18 cellular contexts compared by ENCODE assay signal in genomic region chr17:75548839-75549238, GRCh38. TPM values are rescaled to one million over a fixed set of nuclear protein-coding genes. Genes with fewer than 3 reads are reported as not detected.
DNase-seq lines count a peak whose midpoint lies in the region; ATAC-seq, FAIRE-seq and TF ChIP-seq lines count a peak whose summit lies in the region.
"Had no signal": no experiment of that assay in that cellular context is flagged by ENCODE, and none has a peak within 500 bp of the region (broad histone marks: within the 10 kb centered on the region; RNA-seq: fewer than 3 reads in every experiment).

No MANE protein-coding gene starts in this region.

- DNase-seq in A549 (ENCODE audit: low read depth in 1 of 2, low spot score in 1 of 2) = no peak
- DNase-seq in epithelial cell of prostate (ENCODE audit: low read depth, low spot score) = no peak
- DNase-seq in natural killer cell treated with Interleukin-12 subunit alpha and Interleukin-12 subunit beta and Interleukin-15 and Interleukin-18, amount 100 ng/mL, for 72 hours (ENCODE audit: low spot score) = no peak
- no peak for DNase-seq in mucosa of gallbladder (ENCODE audit: low spot score)
- no peak for DNase-seq in activated naive CD8-positive, alpha-beta T cell treated with anti-CD3 and anti-CD28 coated beads, Interleukin-2, amount 50 U/mL, for 24 hours
- DNase-seq in MV-4-11 (lab: John Stamatoyannopoulos, UW) = no peak
- DNase-seq: activated CD4-positive, alpha-beta T cell treated with anti-CD3 and anti-CD28 coated beads, Interleukin-2, amount 50 U/mL, for 4 hours; central memory CD4-positive, alpha-beta T cell; HFFc6; NCI-H226; stimulated activated naive B cell treated with anti-CD40 and anti-IgM and Interleukin-4, amounts not matched to agents 10 μg/mL and 1 μg/mL and 100 μg/mL, for 72 hours had no signal

- H3K4me1 ChIP-seq in A549 (peaks cover 44% of the 10 kb centered on the region), HUES64 (ENCODE audit: insufficient read depth, low read length) (peaks cover 29% of the 10 kb centered on the region)

- TF ChIP-seq CTCF in A549 (IDR thresholded peaks at IDR 0.05) = no peak

- H3K36me3 ChIP-seq in HUES64 (ENCODE audit: insufficient read depth, low read length) = no peaks in the 10 kb centered on the region
- H3K36me3 ChIP-seq: gastrocnemius medialis, SJSA1 had no signal

- no peaks in the 10 kb centered on the region for H3K36me3 Mint-ChIP-seq in natural killer cell treated with Interleukin-12 subunit alpha and Interleukin-12 subunit beta and Interleukin-15 and Interleukin-18, amount 100 ng/mL, for 72 hours
- H3K36me3 Mint-ChIP-seq in activated naive CD8-positive, alpha-beta T cell treated with anti-CD3 and anti-CD28 coated beads, Interleukin-2, amount 50 U/mL, for 24 hours (ENCODE audit: low read depth) = no peaks in the 10 kb centered on the region
- H3K36me3 Mint-ChIP-seq: stimulated activated naive B cell treated with anti-CD40 and anti-IgM and Interleukin-4, amounts not matched to agents 10 μg/mL and 1 μg/mL and 100 μg/mL, for 72 hours had no signal

- no peak overlapping the region for H3K27ac Mint-ChIP-seq in natural killer cell treated with Interleukin-12 subunit alpha and Interleukin-12 subunit beta and Interleukin-15 and Interleukin-18, amount 100 ng/mL, for 72 hours
- no peak overlapping the region for H3K27ac Mint-ChIP-seq in activated naive CD8-positive, alpha-beta T cell treated with anti-CD3 and anti-CD28 coated beads, Interleukin-2, amount 50 U/mL, for 24 hours
- H3K27ac Mint-ChIP-seq: HFFc6; stimulated activated naive B cell treated with anti-CD40 and anti-IgM and Interleukin-4, amounts not matched to agents 10 μg/mL and 1 μg/mL and 100 μg/mL, for 72 hours had no signal

- H3K4me3 Mint-ChIP-seq in natural killer cell treated with Interleukin-12 subunit alpha and Interleukin-12 subunit beta and Interleukin-15 and Interleukin-18, amount 100 ng/mL, for 72 hours = no peak overlapping the region
- no peak overlapping the region for H3K4me3 Mint-ChIP-seq in activated naive CD8-positive, alpha-beta T cell treated with anti-CD3 and anti-CD28 coated beads, Interleukin-2, amount 50 U/mL, for 24 hours
- H3K4me3 Mint-ChIP-seq: HFFc6; stimulated activated naive B cell treated with anti-CD40 and anti-IgM and Interleukin-4, amounts not matched to agents 10 μg/mL and 1 μg/mL and 100 μg/mL, for 72 hours had no signal

- no peaks in the 10 kb centered on the region for H3K9me3 Mint-ChIP-seq in natural killer cell treated with Interleukin-12 subunit alpha and Interleukin-12 subunit beta and Interleukin-15 and Interleukin-18, amount 100 ng/mL, for 72 hours
- H3K9me3 Mint-ChIP-seq in activated naive CD8-positive, alpha-beta T cell treated with anti-CD3 and anti-CD28 coated beads, Interleukin-2, amount 50 U/mL, for 24 hours = no peaks in the 10 kb centered on the region
- H3K9me3 Mint-ChIP-seq: endodermal cell; HFFc6; stimulated activated naive B cell treated with anti-CD40 and anti-IgM and Interleukin-4, amounts not matched to agents 10 μg/mL and 1 μg/mL and 100 μg/mL, for 72 hours had no signal

- H3K9me3 ChIP-seq in A549 = no peaks in the 10 kb centered on the region
- H3K9me3 ChIP-seq in HUES64 (ENCODE audit: insufficient read depth, low read depth, low read length) = no peaks in the 10 kb centered on the region
- H3K9me3 ChIP-seq: gastrocnemius medialis, SJSA1 had no signal

- no peak for TF ChIP-seq RAD21 in A549 (conservative IDR thresholded peaks at IDR 0.05 in 1 of 2, IDR thresholded peaks at IDR 0.05 in 1 of 2)

- CTCF ChIA-PET in A549 (lab: Yijun Ruan, JAX) = interaction anchor here (1.0 to 1.1 kb wide), 2 partner anchors 10 to 166 kb away, joined by 3 read pairs; no protein-coding TSS in a partner anchor

- 76% methylated on average over 5 of the region's 5 CpGs for WGBS in A549 (ENCODE audit: missing lambda C conversion rate)
- WGBS in HUES64 = 91% methylated on average over 5 of the region's 5 CpGs

- peak in 1 of 2 experiments; percentile 6; a peak in 1 of 6 replicates for ATAC-seq in A549
- ATAC-seq in natural killer cell treated with Interleukin-12 subunit alpha and Interleukin-12 subunit beta and Interleukin-15 and Interleukin-18, amount 100 ng/mL, for 72 hours = peak; percentile 68 to 73
- ATAC-seq in GM19463 (IDR thresholded peaks at IDR 0.05; ENCODE audit: unreplicated experiment) = no peak
- no peak for ATAC-seq in activated naive CD8-positive, alpha-beta T cell treated with anti-CD3 and anti-CD28 coated beads, Interleukin-2, amount 50 U/mL, for 24 hours
- ATAC-seq: stimulated activated naive B cell treated with anti-CD40 and anti-IgM and Interleukin-4, amounts not matched to agents 10 μg/mL and 1 μg/mL and 100 μg/mL, for 72 hours had no signal

- H3K4me2 ChIP-seq in A549 = peak overlapping the region; percentile 75
- H3K4me2 ChIP-seq: smooth muscle cell had no signal

- FAIRE-seq in A549 (lab: Jason Lieb, UNC) = no peak
- FAIRE-seq: GM12891 had no signal

- no peaks in the 10 kb centered on the region for H3K27me3 ChIP-seq in HUES64 (ENCODE audit: insufficient read depth, low read length)
- H3K27me3 ChIP-seq: gastrocnemius medialis had no signal

- no peak overlapping the region for H3K4me3 ChIP-seq in A549
- H3K4me3 ChIP-seq in HUES64 (ENCODE audit: low read length) = peak overlapping the region; percentile 50; the same call in 1 of the 2 replicates
- H3K4me3 ChIP-seq: gastrocnemius medialis, SJSA1, smooth muscle cell had no signal

- no peaks in the 10 kb centered on the region for H3K27me3 Mint-ChIP-seq in natural killer cell treated with Interleukin-12 subunit alpha and Interleukin-12 subunit beta and Interleukin-15 and Interleukin-18, amount 100 ng/mL, for 72 hours
- no peaks in the 10 kb centered on the region for H3K27me3 Mint-ChIP-seq in activated naive CD8-positive, alpha-beta T cell treated with anti-CD3 and anti-CD28 coated beads, Interleukin-2, amount 50 U/mL, for 24 hours
- H3K27me3 Mint-ChIP-seq: stimulated activated naive B cell treated with anti-CD40 and anti-IgM and Interleukin-4, amounts not matched to agents 10 μg/mL and 1 μg/mL and 100 μg/mL, for 72 hours had no signal

- no peak for TF ChIP-seq EP300 in A549 (IDR thresholded peaks at IDR 0.05)

- no peak overlapping the region for H3K9ac ChIP-seq in HUES64 (ENCODE audit: low read depth, low read length)

- H3K27ac ChIP-seq in A549 (peak overlapping the region; percentile 80 to 88), HUES64 (ENCODE audit: low read depth, low read length) (peak overlapping the region; percentile 41; the same call in 1 of the 2 replicates), epithelial cell of prostate (peak overlapping the region; percentile 82)
- H3K27ac ChIP-seq: SJSA1 had no signal

- POLR2A ChIA-PET in A549 (lab: Yijun Ruan, JAX) = interaction anchor here (0.8 kb wide), 1 partner anchor 32 kb away, joined by 4 read pairs; no protein-coding TSS in a partner anchor

- peaks cover 5 to 15% of the 10 kb centered on the region in 2 donors for H3K4me1 Mint-ChIP-seq in natural killer cell treated with Interleukin-12 subunit alpha and Interleukin-12 subunit beta and Interleukin-15 and Interleukin-18, amount 100 ng/mL, for 72 hours (ENCODE audit: low read depth in 2 of 2)
- H3K4me1 Mint-ChIP-seq in activated naive CD8-positive, alpha-beta T cell treated with anti-CD3 and anti-CD28 coated beads, Interleukin-2, amount 50 U/mL, for 24 hours = no peaks in the 10 kb centered on the region
- H3K4me1 Mint-ChIP-seq: stimulated activated naive B cell treated with anti-CD40 and anti-IgM and Interleukin-4, amounts not matched to agents 10 μg/mL and 1 μg/mL and 100 μg/mL, for 72 hours had no signal

- no peak for TF ChIP-seq POLR2A in A549 (IDR thresholded peaks at IDR 0.05; ENCODE audit: low read length)

RNA-seq across cellular contexts. Expression of gene LLGL2, which starts 23.3 kb away (rescaled TPM):
- polyA plus RNA-seq in A549 (2011; rRNA removed) = 18.9 and 20.7 TPM in 2 replicates
- 48.5 and 63.6 TPM in 2 replicates for polyA plus RNA-seq in A549 (2012; cell fraction: cytosol; rRNA removed)
- 194 and 265 TPM in 2 replicates for polyA plus RNA-seq in A549 (2012; cell fraction: nucleus; rRNA removed)
- 32.6 to 38.2 TPM (median 35.0 TPM) in 3 replicates for polyA plus RNA-seq in A549 (2017; fragmentation: RNase III; extraction: RNeasy Plus Mini Kit Qiagen cat#74134 plus additional on column Dnase treatment)
- 14.3 and 16.5 TPM in 2 replicates for polyA minus RNA-seq in A549 (2011; rRNA and poly(A)+ RNA removed)
- polyA plus RNA-seq in HUES64 (2013, experiment 1 of 2) = 24.3 TPM
- 25.5 TPM for polyA plus RNA-seq in HUES64 (2013, experiment 2 of 2)
- 10 to 100 TPM; 21.4 to 34.1 TPM for total RNA-seq in natural killer cell treated with Interleukin-12 subunit alpha and Interleukin-12 subunit beta and Interleukin-15 and Interleukin-18, amount 100 ng/mL, for 72 hours
- total RNA-seq in mucosa of gallbladder = 477 TPM

RNA-seq across cellular contexts. Expression of gene TSEN54, which starts 32.5 kb away (rescaled TPM):
- 24.8 and 42.5 TPM in 2 replicates for polyA plus RNA-seq in A549 (2011; rRNA removed)
- polyA plus RNA-seq in A549 (2012; cell fraction: cytosol; rRNA removed) = 61.5 and 68.2 TPM in 2 replicates
- polyA plus RNA-seq in A549 (2012; cell fraction: nucleus; rRNA removed) = 94.8 and 106 TPM in 2 replicates
- polyA plus RNA-seq in A549 (2017; fragmentation: RNase III; extraction: RNeasy Plus Mini Kit Qiagen cat#74134 plus additional on column Dnase treatment) = 37.7 to 38.4 TPM (median 38.3 TPM) in 3 replicates
- 35.1 and 35.5 TPM in 2 replicates for polyA minus RNA-seq in A549 (2011; rRNA and poly(A)+ RNA removed)
- 29.1 TPM for polyA plus RNA-seq in HUES64 (2013, experiment 1 of 2)
- 26.9 TPM for polyA plus RNA-seq in HUES64 (2013, experiment 2 of 2)
- 100 to 1,000 TPM in 1 of 2 donors, 10 to 100 TPM in 1; 37.5 to 106 TPM for total RNA-seq in natural killer cell treated with Interleukin-12 subunit alpha and Interleukin-12 subunit beta and Interleukin-15 and Interleukin-18, amount 100 ng/mL, for 72 hours
- 158 TPM for total RNA-seq in mucosa of gallbladder

RNA-seq across cellular contexts. Expression of gene CASKIN2, which starts 33.5 kb away (rescaled TPM):
- 3.6 and 4.6 TPM in 2 replicates for polyA plus RNA-seq in A549 (2011; rRNA removed)
- polyA plus RNA-seq in A549 (2012; cell fraction: cytosol; rRNA removed) = 6.7 and 8.7 TPM in 2 replicates
- polyA plus RNA-seq in A549 (2012; cell fraction: nucleus; rRNA removed) = 17.8 and 29.6 TPM in 2 replicates
- polyA plus RNA-seq in A549 (2017; fragmentation: RNase III; extraction: RNeasy Plus Mini Kit Qiagen cat#74134 plus additional on column Dnase treatment) = 9.9 to 11.2 TPM (median 10.7 TPM) in 3 replicates
- 8.2 and 9.4 TPM in 2 replicates for polyA minus RNA-seq in A549 (2011; rRNA and poly(A)+ RNA removed)
- 13.5 TPM for polyA plus RNA-seq in HUES64 (2013, experiment 1 of 2)
- polyA plus RNA-seq in HUES64 (2013, experiment 2 of 2) = 11.3 TPM
- total RNA-seq in natural killer cell treated with Interleukin-12 subunit alpha and Interleukin-12 subunit beta and Interleukin-15 and Interleukin-18, amount 100 ng/mL, for 72 hours = under 1 TPM; 0.33 to 0.98 TPM
- total RNA-seq in mucosa of gallbladder = 74.7 TPM

RNA-seq across cellular contexts. Expression of gene MYO15B, which starts 38.8 kb away (rescaled TPM):
- polyA plus RNA-seq in A549 (2011; rRNA removed) (12.4 and 17.7 TPM in 2 replicates), A549 (2017; fragmentation: RNase III; extraction: RNeasy Plus Mini Kit Qiagen cat#74134 plus additional on column Dnase treatment) (27.4 to 33.9 TPM (median 33.5 TPM) in 3 replicates)
- 14.1 and 16.2 TPM in 2 replicates for polyA plus RNA-seq in A549 (2012; cell fraction: cytosol; rRNA removed)
- 120 and 145 TPM in 2 replicates for polyA plus RNA-seq in A549 (2012; cell fraction: nucleus; rRNA removed)
- polyA minus RNA-seq in A549 (2011; rRNA and poly(A)+ RNA removed) = 21.2 and 21.5 TPM in 2 replicates
- 2.6 TPM for polyA plus RNA-seq in HUES64 (2013, experiment 1 of 2)
- polyA plus RNA-seq in HUES64 (2013, experiment 2 of 2) = 8.7 TPM
- 10 to 100 TPM; 49.0 to 66.7 TPM for total RNA-seq in natural killer cell treated with Interleukin-12 subunit alpha and Interleukin-12 subunit beta and Interleukin-15 and Interleukin-18, amount 100 ng/mL, for 72 hours
- total RNA-seq in mucosa of gallbladder = 434 TPM

Comparison
In these comparisons a context has a peak if more than half of its experiments do, and no peak if none do; other contexts are left out.
1. ATAC-seq: peak in natural killer cell treated with Interleukin-12 subunit alpha and Interleukin-12 subunit beta and Interleukin-15 and Interleukin-18, amount 100 ng/mL, for 72 hours (2 of 2); none in GM19463 (single experiment) and activated naive CD8-positive, alpha-beta T cell treated with anti-CD3 and anti-CD28 coated beads, Interleukin-2, amount 50 U/mL, for 24 hours (single experiment).
2. RNA of gene LLGL2, which starts 23.3 kb away (total RNA-seq): 477 TPM in mucosa of gallbladder (single experiment); 21.4 to 34.1 TPM in natural killer cell treated with Interleukin-12 subunit alpha and Interleukin-12 subunit beta and Interleukin-15 and Interleukin-18, amount 100 ng/mL, for 72 hours; every median in the first group is over 10 times any median in the second.
3. RNA of gene CASKIN2, which starts 33.5 kb away (total RNA-seq): 74.7 TPM in mucosa of gallbladder (single experiment); 0.33 to 0.98 TPM in natural killer cell treated with Interleukin-12 subunit alpha and Interleukin-12 subunit beta and Interleukin-15 and Interleukin-18, amount 100 ng/mL, for 72 hours; every median in the first group is over 10 times any median in the second.
4. Peak in every context shown above with its lines, with median percentiles within 50 percentile points of each other: H3K27ac ChIP-seq.